Comparison of ENCODE assay signal across 1 cellular context in the genomic region with DNA sequence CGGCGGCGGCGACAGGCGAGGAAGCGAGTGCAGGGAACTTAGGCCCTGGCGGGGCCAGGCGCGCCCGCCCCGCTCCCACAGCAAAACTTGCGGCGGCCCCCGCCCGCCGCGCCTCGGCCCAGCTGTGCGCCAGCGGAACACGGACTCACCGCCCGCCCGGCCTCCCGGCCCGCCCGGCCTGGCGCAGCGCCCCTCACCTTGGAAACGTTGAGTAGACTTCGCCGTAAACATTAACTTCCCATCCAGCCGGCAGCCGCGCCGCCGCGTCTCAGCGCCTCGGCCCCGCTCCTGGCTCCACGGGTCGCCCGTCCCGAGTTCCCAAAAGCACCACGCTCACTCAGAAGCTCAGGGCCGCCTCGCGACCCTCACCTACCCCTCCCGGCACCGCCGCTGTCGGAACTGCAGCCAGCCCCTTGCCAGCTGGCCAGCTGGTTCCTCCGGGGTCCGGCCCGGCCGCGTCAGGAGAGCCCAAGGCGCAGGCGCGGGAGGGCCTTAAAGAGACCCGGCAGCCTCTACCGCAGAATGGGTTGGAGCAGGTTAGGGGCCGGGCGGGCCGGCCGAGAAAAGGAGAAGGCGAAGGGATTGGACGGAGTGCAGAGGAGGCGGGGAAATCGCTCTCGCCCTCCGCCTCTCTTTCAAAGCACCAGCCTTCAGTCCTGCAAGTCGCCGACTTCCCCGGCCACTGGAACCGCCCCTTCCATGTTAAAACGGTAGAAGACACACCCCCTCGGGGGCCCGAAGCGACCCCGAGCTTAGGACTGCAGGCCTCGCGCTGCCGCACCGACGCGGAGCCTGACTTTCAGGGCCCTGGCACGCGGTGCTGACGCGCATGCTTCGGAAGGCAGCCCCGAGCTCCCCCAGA.
TF ChIP-seq lines count a peak whose summit lies in the region.

A gene (minus strand): TSS at position 470 of the 862 bp plus-strand sequence. CDS start 48,562 bp downstream, outside the sequence.

TF ChIP-seq in H1, 55 proteins besides CTCF, POLR2A, EP300 and RAD21 (continued from another document):
- TF ChIP-seq, protein P1, sequence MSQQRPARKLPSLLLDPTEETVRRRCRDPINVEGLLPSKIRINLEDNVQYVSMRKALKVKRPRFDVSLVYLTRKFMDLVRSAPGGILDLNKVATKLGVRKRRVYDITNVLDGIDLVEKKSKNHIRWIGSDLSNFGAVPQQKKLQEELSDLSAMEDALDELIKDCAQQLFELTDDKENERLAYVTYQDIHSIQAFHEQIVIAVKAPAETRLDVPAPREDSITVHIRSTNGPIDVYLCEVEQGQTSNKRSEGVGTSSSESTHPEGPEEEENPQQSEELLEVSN (IDR thresholded peaks at IDR 0.05) = peak; percentile 100
- TF ChIP-seq BACH1 (IDR thresholded peaks at IDR 0.05; ENCODE audit: low read length) = no peak
- peak; percentile 18 for TF ChIP-seq EZH2 (IDR thresholded peaks at IDR 0.05; ENCODE audit: low read depth, low read length, severe bottlenecking)
- TF ChIP-seq, protein P2, sequence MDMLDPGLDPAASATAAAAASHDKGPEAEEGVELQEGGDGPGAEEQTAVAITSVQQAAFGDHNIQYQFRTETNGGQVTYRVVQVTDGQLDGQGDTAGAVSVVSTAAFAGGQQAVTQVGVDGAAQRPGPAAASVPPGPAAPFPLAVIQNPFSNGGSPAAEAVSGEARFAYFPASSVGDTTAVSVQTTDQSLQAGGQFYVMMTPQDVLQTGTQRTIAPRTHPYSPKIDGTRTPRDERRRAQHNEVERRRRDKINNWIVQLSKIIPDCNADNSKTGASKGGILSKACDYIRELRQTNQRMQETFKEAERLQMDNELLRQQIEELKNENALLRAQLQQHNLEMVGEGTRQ (IDR thresholded peaks at IDR 0.05; ENCODE audit: low read length) = peak; percentile 33; the same call in 1 of the 2 replicates
- peak in 1 of 2 experiments; percentile 91; a peak in 2 of 4 replicates for TF ChIP-seq HDAC2 (IDR thresholded peaks at IDR 0.05; ENCODE audit: borderline replicate concordance in 1 of 2, low read depth in 2 of 2, low read length in 2 of 2)
- TF ChIP-seq RXRA (IDR thresholded peaks at IDR 0.05; ENCODE audit: insufficient read depth, low read depth, low read length) = no peak
- TF ChIP-seq POLR2AphosphoS5 (IDR thresholded peaks at IDR 0.05; ENCODE audit: low read depth, low read length) = peak; percentile 47
- TF ChIP-seq SUZ12 (IDR thresholded peaks at IDR 0.05; ENCODE audit: low read length) = no peak
- TF ChIP-seq RNF2 (IDR thresholded peaks at IDR 0.05; ENCODE audit: borderline replicate concordance, low read depth, low read length, missing control alignments, poor library complexity, severe bottlenecking) = peak; percentile 67
- TF ChIP-seq SP1 (IDR thresholded peaks at IDR 0.05; ENCODE audit: low read depth, low read length) = peak; percentile 41; the same call in 1 of the 2 replicates
- TF ChIP-seq SP4 (IDR thresholded peaks at IDR 0.05; ENCODE audit: low read length) = no peak; the same call in 1 of the 2 replicates
- TF ChIP-seq CHD1 (IDR thresholded peaks at IDR 0.05; ENCODE audit: low read depth, low read length) = no peak
- peak; percentile 53; the same call in 1 of the 2 replicates for TF ChIP-seq CHD2 (IDR thresholded peaks at IDR 0.05; ENCODE audit: low read length)
- TF ChIP-seq TAF7 (optimal IDR thresholded peaks at IDR 0.05; ENCODE audit: borderline replicate concordance, low read depth, low read length) = no peak
- TF ChIP-seq GTF2F1 (IDR thresholded peaks at IDR 0.05; ENCODE audit: borderline replicate concordance, low read depth, low read length) = peak; percentile 24; the same call in 1 of the 2 replicates
- TF ChIP-seq, protein P3, sequence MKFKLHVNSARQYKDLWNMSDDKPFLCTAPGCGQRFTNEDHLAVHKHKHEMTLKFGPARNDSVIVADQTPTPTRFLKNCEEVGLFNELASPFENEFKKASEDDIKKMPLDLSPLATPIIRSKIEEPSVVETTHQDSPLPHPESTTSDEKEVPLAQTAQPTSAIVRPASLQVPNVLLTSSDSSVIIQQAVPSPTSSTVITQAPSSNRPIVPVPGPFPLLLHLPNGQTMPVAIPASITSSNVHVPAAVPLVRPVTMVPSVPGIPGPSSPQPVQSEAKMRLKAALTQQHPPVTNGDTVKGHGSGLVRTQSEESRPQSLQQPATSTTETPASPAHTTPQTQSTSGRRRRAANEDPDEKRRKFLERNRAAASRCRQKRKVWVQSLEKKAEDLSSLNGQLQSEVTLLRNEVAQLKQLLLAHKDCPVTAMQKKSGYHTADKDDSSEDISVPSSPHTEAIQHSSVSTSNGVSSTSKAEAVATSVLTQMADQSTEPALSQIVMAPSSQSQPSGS (IDR thresholded peaks at IDR 0.05; ENCODE audit: low read length) = peak; percentile 28; the same call in 1 of the 2 replicates
- no peak for TF ChIP-seq HDAC6 (IDR thresholded peaks at IDR 0.05; ENCODE audit: low read depth, low read length)
- TF ChIP-seq SIRT6 (IDR thresholded peaks at IDR 0.05; ENCODE audit: low read length) = no peak
- TF ChIP-seq JUN (IDR thresholded peaks at IDR 0.05; ENCODE audit: low read depth, low read length) = no peak
- TF ChIP-seq CREB1 (IDR thresholded peaks at IDR 0.05) = peak; percentile 90
- peak; percentile 96 for TF ChIP-seq ASH2L (IDR thresholded peaks at IDR 0.05; ENCODE audit: low read length)
- TF ChIP-seq TCF12 (IDR thresholded peaks at IDR 0.05; ENCODE audit: low read depth, low read length) = 0 out of 2 replicates have a peak, but pooled peaks have one; percentile 58
- no peak for TF ChIP-seq BRCA1 (IDR thresholded peaks at IDR 0.05; ENCODE audit: low read depth, low read length)
- no peak for TF ChIP-seq FOSL1 (IDR thresholded peaks at IDR 0.05; ENCODE audit: insufficient read depth, low read depth, low read length)
- peak in 1 of 2 experiments; percentile 69; a peak in 1 of 4 replicates for TF ChIP-seq SIN3A (conservative IDR thresholded peaks at IDR 0.05 in 1 of 2, IDR thresholded peaks at IDR 0.05 in 1 of 2; ENCODE audit: low read depth in 1 of 2, low read length in 2 of 2)
- TF ChIP-seq RFX5 (IDR thresholded peaks at IDR 0.05; ENCODE audit: borderline replicate concordance, low read depth, low read length) = no peak
- peak; percentile 3; the same call in 1 of the 2 replicates for TF ChIP-seq POU5F1 (IDR thresholded peaks at IDR 0.05; ENCODE audit: low read depth, low read length)
- TF ChIP-seq NRF1 (IDR thresholded peaks at IDR 0.05; ENCODE audit: low read depth, low read length) = peak; percentile 83
- TF ChIP-seq JUND (IDR thresholded peaks at IDR 0.05; ENCODE audit: low read length) = no peak
- TF ChIP-seq YY1 (IDR thresholded peaks at IDR 0.05; ENCODE audit: low read depth, low read length) = no peak
- peak; percentile 97; the same call in 1 of the 2 replicates for TF ChIP-seq RBBP5 (IDR thresholded peaks at IDR 0.05; ENCODE audit: borderline replicate concordance, low read depth, low read length)
- peak; percentile 76; the same call in 1 of the 2 replicates for TF ChIP-seq TEAD4 (IDR thresholded peaks at IDR 0.05; ENCODE audit: low read depth, low read length)
- TF ChIP-seq PHF8 (conservative IDR thresholded peaks at IDR 0.05; ENCODE audit: low read depth, low read length) = peak; percentile 69
- no peak for TF ChIP-seq BCL11A (IDR thresholded peaks at IDR 0.05; ENCODE audit: low read depth in 2 of 2, low read length in 2 of 2)
- no peak for TF ChIP-seq NANOG (IDR thresholded peaks at IDR 0.05; ENCODE audit: insufficient read depth, low read depth, low read length, poor library complexity, severe bottlenecking)
- TF ChIP-seq, protein P4, sequence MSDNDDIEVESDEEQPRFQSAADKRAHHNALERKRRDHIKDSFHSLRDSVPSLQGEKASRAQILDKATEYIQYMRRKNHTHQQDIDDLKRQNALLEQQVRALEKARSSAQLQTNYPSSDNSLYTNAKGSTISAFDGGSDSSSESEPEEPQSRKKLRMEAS (IDR thresholded peaks at IDR 0.05) = peak; percentile 100
- no peak for TF ChIP-seq SP2 (IDR thresholded peaks at IDR 0.05; ENCODE audit: low read length)
- no peak for TF ChIP-seq MAFK (IDR thresholded peaks at IDR 0.05; ENCODE audit: low read depth, low read length)
- peak; percentile 56; the same call in 1 of the 2 replicates for TF ChIP-seq TBP (IDR thresholded peaks at IDR 0.05; ENCODE audit: low read depth, low read length)
- TF ChIP-seq KDM4A (IDR thresholded peaks at IDR 0.05; ENCODE audit: low read depth, low read length, severe bottlenecking) = peak; percentile 74
